Comparison of ENCODE assay signal across 1 cellular context in genomic region chr13:19962894-19963293, GRCh38.
TF ChIP-seq lines count a peak whose summit lies in the region.

No MANE protein-coding gene starts in this region.

TF ChIP-seq in neural cell, 6 proteins besides CTCF, POLR2A, EP300 and RAD21 (continued from another document):
- no peak for TF ChIP-seq TAF1 (IDR thresholded peaks at IDR 0.05; ENCODE audit: low read depth)
- no peak for TF ChIP-seq SMC3 (conservative IDR thresholded peaks at IDR 0.05; ENCODE audit: poor library complexity)
- no peak for TF ChIP-seq REST (IDR thresholded peaks at IDR 0.05; ENCODE audit: borderline replicate concordance)
- TF ChIP-seq MXI1 (conservative IDR thresholded peaks at IDR 0.05; ENCODE audit: poor library complexity, severe bottlenecking) = no peak
